ENCODE assay signal across 26 cellular contexts in the genomic region with DNA sequence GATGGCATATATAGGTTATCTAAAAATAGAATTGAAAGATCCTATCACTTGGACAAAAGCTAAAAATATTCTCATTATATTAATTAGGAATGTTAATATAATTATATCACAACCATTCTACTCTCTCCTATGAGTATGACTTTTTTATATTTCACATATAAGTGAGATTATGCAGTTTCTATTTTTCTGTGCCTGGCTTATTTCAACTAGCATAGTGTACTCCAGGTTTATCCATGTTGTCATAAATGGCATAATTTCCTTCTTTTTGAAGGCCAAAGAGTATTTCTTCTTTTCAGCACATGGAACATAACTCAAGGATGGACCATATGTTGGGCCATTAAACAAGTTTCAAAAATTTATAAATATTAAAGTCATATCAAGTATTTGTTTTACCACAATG.
"Had no signal": no experiment of that assay in that cellular context is flagged by ENCODE, and none has a peak within 500 bp of the region (broad histone marks: within the 10 kb centered on the region; RNA-seq: fewer than 3 reads in every experiment).

No MANE protein-coding gene starts in this region.

- H3K27ac Mint-ChIP-seq: dendritic cell treated with granulocyte-macrophage colony-stimulating factor and Interleukin-4, amounts not matched to agents 40 ng/mL and 50 ng/mL, for 4 days; effector memory CD8-positive, alpha-beta T cell; endodermal cell; immature natural killer cell had no signal

- H3K4me3 Mint-ChIP-seq: dendritic cell treated with granulocyte-macrophage colony-stimulating factor and Interleukin-4, amounts not matched to agents 40 ng/mL and 50 ng/mL, for 4 days; effector memory CD8-positive, alpha-beta T cell; endodermal cell; immature natural killer cell; mesothelial cell of epicardium had no signal

- H3K4me1 ChIP-seq: colonic mucosa, esophagus squamous epithelium, gastrocnemius medialis, left lung, lower lobe of right lung had no signal

- H3K4me2 ChIP-seq: hepatocyte had no signal

- H3K36me3 ChIP-seq: colonic mucosa, esophagus squamous epithelium, gastrocnemius medialis, heart left ventricle, left lung, lower lobe of right lung had no signal

- H3K36me3 Mint-ChIP-seq: immature natural killer cell had no signal

- H2AFZ ChIP-seq: hepatocyte had no signal

- H3K27me3 ChIP-seq: colonic mucosa, esophagus squamous epithelium, gastrocnemius medialis, heart left ventricle, hepatocyte, left lung had no signal

- H3K79me2 ChIP-seq: hepatocyte had no signal

- H3K27ac ChIP-seq: colonic mucosa, epithelial cell of prostate, esophagus squamous epithelium, gastrocnemius medialis, hepatocyte, left lung, lower lobe of right lung had no signal

- ATAC-seq: effector memory CD8-positive, alpha-beta T cell; esophagus mucosa; gastrocnemius medialis; heart left ventricle; left cardiac atrium; left lung; left ventricle myocardium superior; lower lobe of right lung; mucosa of descending colon had no signal

- DNase-seq: cerebellar nuclear complex; colonic mucosa; cortex of kidney; effector CD8-positive, alpha-beta T cell; effector memory CD8-positive, alpha-beta T cell; endodermal cell; erythroblast; esophagus squamous epithelium; foreskin fibroblast; foreskin melanocyte; gastrocnemius medialis; heart left ventricle; hypothalamus; immature natural killer cell; islet precursor cell; left cardiac atrium; left lung; left ventricle myocardium superior; lower lobe of right lung; mesenchymal stem cell; mucosa of descending colon had no signal

- H3K27me3 Mint-ChIP-seq: dendritic cell treated with granulocyte-macrophage colony-stimulating factor and Interleukin-4, amounts not matched to agents 40 ng/mL and 50 ng/mL, for 4 days; effector memory CD8-positive, alpha-beta T cell had no signal

- H3K9me3 ChIP-seq: colonic mucosa, esophagus squamous epithelium, gastrocnemius medialis, heart left ventricle, left lung, lower lobe of right lung, mucosa of descending colon had no signal

- H3K4me1 Mint-ChIP-seq: immature natural killer cell had no signal

- H3K4me3 ChIP-seq: colonic mucosa, esophagus squamous epithelium, gastrocnemius medialis, heart left ventricle, hepatocyte, left lung, lower lobe of right lung, mucosa of descending colon had no signal
